In the genomic region with DNA sequence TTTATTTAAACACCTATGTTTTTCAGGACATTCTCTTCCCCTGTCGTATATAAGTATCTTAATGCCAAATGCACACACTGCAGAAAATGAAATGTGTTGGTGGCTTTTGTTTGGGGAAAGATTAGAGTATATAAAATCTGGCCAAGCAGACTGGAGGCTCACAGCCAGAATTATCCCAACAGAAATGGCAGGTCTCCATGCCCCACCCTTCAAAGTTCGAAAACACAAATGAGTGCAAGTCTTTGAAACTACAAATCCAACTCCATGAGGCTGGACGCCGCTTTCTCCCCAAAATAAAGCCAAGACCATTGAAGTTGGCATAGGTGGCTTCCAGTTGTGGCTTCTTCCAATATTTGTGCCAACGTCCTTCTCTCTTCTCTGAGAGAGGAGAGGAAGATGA, we compare ENCODE assay signal across 1 cellular context.
TF ChIP-seq lines count a peak whose summit lies in the region.

No MANE protein-coding gene starts in this region.

TF ChIP-seq in GM23338, 12 proteins besides CTCF, POLR2A, EP300 and RAD21 (continued from another document):
- TF ChIP-seq, protein P1, sequence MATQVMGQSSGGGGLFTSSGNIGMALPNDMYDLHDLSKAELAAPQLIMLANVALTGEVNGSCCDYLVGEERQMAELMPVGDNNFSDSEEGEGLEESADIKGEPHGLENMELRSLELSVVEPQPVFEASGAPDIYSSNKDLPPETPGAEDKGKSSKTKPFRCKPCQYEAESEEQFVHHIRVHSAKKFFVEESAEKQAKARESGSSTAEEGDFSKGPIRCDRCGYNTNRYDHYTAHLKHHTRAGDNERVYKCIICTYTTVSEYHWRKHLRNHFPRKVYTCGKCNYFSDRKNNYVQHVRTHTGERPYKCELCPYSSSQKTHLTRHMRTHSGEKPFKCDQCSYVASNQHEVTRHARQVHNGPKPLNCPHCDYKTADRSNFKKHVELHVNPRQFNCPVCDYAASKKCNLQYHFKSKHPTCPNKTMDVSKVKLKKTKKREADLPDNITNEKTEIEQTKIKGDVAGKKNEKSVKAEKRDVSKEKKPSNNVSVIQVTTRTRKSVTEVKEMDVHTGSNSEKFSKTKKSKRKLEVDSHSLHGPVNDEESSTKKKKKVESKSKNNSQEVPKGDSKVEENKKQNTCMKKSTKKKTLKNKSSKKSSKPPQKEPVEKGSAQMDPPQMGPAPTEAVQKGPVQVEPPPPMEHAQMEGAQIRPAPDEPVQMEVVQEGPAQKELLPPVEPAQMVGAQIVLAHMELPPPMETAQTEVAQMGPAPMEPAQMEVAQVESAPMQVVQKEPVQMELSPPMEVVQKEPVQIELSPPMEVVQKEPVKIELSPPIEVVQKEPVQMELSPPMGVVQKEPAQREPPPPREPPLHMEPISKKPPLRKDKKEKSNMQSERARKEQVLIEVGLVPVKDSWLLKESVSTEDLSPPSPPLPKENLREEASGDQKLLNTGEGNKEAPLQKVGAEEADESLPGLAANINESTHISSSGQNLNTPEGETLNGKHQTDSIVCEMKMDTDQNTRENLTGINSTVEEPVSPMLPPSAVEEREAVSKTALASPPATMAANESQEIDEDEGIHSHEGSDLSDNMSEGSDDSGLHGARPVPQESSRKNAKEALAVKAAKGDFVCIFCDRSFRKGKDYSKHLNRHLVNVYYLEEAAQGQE (IDR thresholded peaks at IDR 0.05; ENCODE audit: unreplicated experiment) = no peak
TF ChIP-seq in GM23338: peak in this region for 0.
